8 cellular contexts compared by ENCODE assay signal in the genomic region with DNA sequence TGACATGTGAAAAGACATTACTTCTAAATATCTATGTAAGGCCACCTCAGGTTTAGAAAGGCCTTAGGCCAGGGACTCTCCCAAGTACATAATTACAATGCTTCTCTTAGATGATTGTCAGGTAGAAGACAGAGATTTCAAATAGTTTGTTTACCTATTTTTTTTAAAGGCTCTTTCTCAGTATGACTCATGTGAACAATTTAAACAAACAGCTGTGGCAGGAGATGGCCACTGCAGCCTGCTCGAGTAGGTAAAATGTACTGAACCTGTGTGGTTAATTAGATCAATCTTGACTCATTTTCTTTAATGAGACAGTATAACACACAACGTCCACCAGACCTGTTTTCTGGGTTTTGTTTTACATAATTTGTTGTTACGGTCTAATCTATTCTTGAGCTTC. TPM values are rescaled to one million over a fixed set of nuclear protein-coding genes. Genes with fewer than 3 reads are reported as not detected.
DNase-seq lines count a peak whose midpoint lies in the region; ATAC-seq and TF ChIP-seq lines count a peak whose summit lies in the region.

No MANE protein-coding gene starts in this region.

- no peaks in the 10 kb centered on the region for H3K9me3 ChIP-seq in gastroesophageal sphincter
- H3K9me3 ChIP-seq in uterus = no peaks in the 10 kb centered on the region

- WGBS in gastroesophageal sphincter (ENCODE audit: low coverage in 1 of 2), 2 donors = 71 to 76% methylated on average over 3 of the region's 3 CpGs

- intact Hi-C loops in uterus (cut with DNase I; ENCODE audit: low total_unique reads) = no loop called here

- DNase-seq in activated naive CD4-positive, alpha-beta T cell treated with Interleukin-2 at 50 U/mL for 16 hours = peak; percentile 33
- no peak for DNase-seq in activated naive CD4-positive, alpha-beta T cell (lab: John Stamatoyannopoulos, UW)
- peak; percentile 10 for DNase-seq in NCI-H2081 treated with DMSO at 0.1 percent for 48 hours (lab: John Stamatoyannopoulos, UW)
- DNase-seq in effector CD4-positive, alpha-beta T cell = peak; percentile 44
- no peak for DNase-seq in uterus
- DNase-seq in effector CD8-positive, alpha-beta T cell (lab: John Stamatoyannopoulos, UW) = no peak

- peak; percentile 91 for ATAC-seq in HG02885 (IDR thresholded peaks at IDR 0.05; ENCODE audit: poor library complexity, unreplicated experiment)
- ATAC-seq in gastroesophageal sphincter = no peak

- no peak for TF ChIP-seq CTCF in gastroesophageal sphincter (IDR thresholded peaks at IDR 0.05)
- TF ChIP-seq CTCF in uterus (IDR thresholded peaks at IDR 0.05) = no peak

- TF ChIP-seq POLR2A in gastroesophageal sphincter (IDR thresholded peaks at IDR 0.05) (no peak), uterus (IDR thresholded peaks at IDR 0.05) (no peak)

- H3K4me1 ChIP-seq in gastroesophageal sphincter (no peaks in the 10 kb centered on the region), uterus (no peaks in the 10 kb centered on the region)

- no peaks in the 10 kb centered on the region for H3K36me3 ChIP-seq in gastroesophageal sphincter
- no peaks in the 10 kb centered on the region for H3K36me3 ChIP-seq in uterus

- H3K27me3 ChIP-seq in gastroesophageal sphincter (no peaks in the 10 kb centered on the region), uterus (no peaks in the 10 kb centered on the region)

- no peak overlapping the region for H3K27ac ChIP-seq in gastroesophageal sphincter
- no peak overlapping the region for H3K27ac ChIP-seq in uterus

- TF ChIP-seq EP300 in gastroesophageal sphincter (IDR thresholded peaks at IDR 0.05) = no peak

- H3K4me3 ChIP-seq in gastroesophageal sphincter = no peak overlapping the region
- H3K4me3 ChIP-seq in uterus = no peak overlapping the region

RNA-seq across cellular contexts. Expression of a gene that starts 50.2 kb away (rescaled TPM):
- total RNA-seq in gastroesophageal sphincter = 1 to 10 TPM in 3 of 4 donors, not detected in 1; 1.5 to 2.6 (median 2.4) TPM
- total RNA-seq in uterus = 10 to 100 TPM; 27.4 to 49.7 (median 43.7) TPM

Comparison
In these comparisons a context has a peak if more than half of its experiments do, and no peak if none do; other contexts are left out.
1. DNase-seq: peak in activated naive CD4-positive, alpha-beta T cell treated with Interleukin-2 at 50 U/mL for 16 hours (single experiment), NCI-H2081 treated with DMSO at 0.1 percent for 48 hours (single experiment) and effector CD4-positive, alpha-beta T cell (single experiment); none in activated naive CD4-positive, alpha-beta T cell (0 of 4), uterus (0 of 2) and effector CD8-positive, alpha-beta T cell (single experiment).
2. RNA of a gene that starts 50.2 kb away (total RNA-seq): 27.4 to 49.7 TPM in uterus; 1.5 to 2.6 TPM in gastroesophageal sphincter; every median in the first group is over 4 times any median in the second.